Comparison of ENCODE assay signal across 11 cellular contexts in genomic region chr17:65515959-65516948, GRCh38. TPM values are rescaled to one million over a fixed set of nuclear protein-coding genes. Genes with fewer than 3 reads are reported as not detected.
DNase-seq lines count a peak whose midpoint lies in the region; ATAC-seq and TF ChIP-seq lines count a peak whose summit lies in the region.
"Had no signal": no experiment of that assay in that cellular context is flagged by ENCODE, and none has a peak within 500 bp of the region (broad histone marks: within the 10 kb centered on the region; RNA-seq: fewer than 3 reads in every experiment).

No MANE protein-coding gene starts in this region.

- H3K79me2 ChIP-seq in H9 (ENCODE audit: insufficient read depth, low read length): no peaks in the 10 kb centered on the region

- no peak overlapping the region for H3K27ac ChIP-seq in H9 (ENCODE audit: insufficient read length, low read depth, low read length)
- peak overlapping the region; percentile 12 to 88 (median 62) for H3K27ac ChIP-seq in sigmoid colon
- H3K27ac ChIP-seq in psoas muscle: no peak overlapping the region
- H3K27ac ChIP-seq: body of pancreas had no signal

- H3K9me3 Mint-ChIP-seq in H9: no peaks in the 10 kb centered on the region
- peaks cover 2% of the 10 kb centered on the region for H3K9me3 Mint-ChIP-seq in activated naive CD4-positive, alpha-beta T cell treated with anti-CD3 and anti-CD28 coated beads, Interleukin-2, amount 10 ng/mL, durations not matched to agents 7 days and 5 days

- no peak for TF ChIP-seq EP300 in sigmoid colon (IDR thresholded peaks at IDR 0.05)

- H4K8ac ChIP-seq in H9 (replicated peaks; ENCODE audit: insufficient read length, low read depth, low read length): no peak overlapping the region

- H3K9ac ChIP-seq in H9 (ENCODE audit: extremely low read depth, insufficient read length, low read length) (no peak overlapping the region), iPS-15b (ENCODE audit: low read depth, low read length) (no peak overlapping the region)

- no peak overlapping the region for H2BK5ac ChIP-seq in H9 (ENCODE audit: insufficient read length, low read length)

- ATAC-seq in psoas muscle: no peak
- no peak for ATAC-seq in GM18858 (IDR thresholded peaks at IDR 0.05; ENCODE audit: unreplicated experiment)
- ATAC-seq: body of pancreas had no signal

- H3K27me3 Mint-ChIP-seq in H9 (ENCODE audit: low read depth): peaks cover 6% of the 10 kb centered on the region
- peaks cover 69% of the 10 kb centered on the region for H3K27me3 Mint-ChIP-seq in activated naive CD4-positive, alpha-beta T cell treated with anti-CD3 and anti-CD28 coated beads, Interleukin-2, amount 10 ng/mL, durations not matched to agents 7 days and 5 days

- no peak overlapping the region for H3K4ac ChIP-seq in H9 (ENCODE audit: low read depth, low read length)

- peak overlapping the region; percentile 31 for H3K4me3 ChIP-seq in iPS-15b (ENCODE audit: low read depth, low read length)
- H3K4me3 ChIP-seq in sigmoid colon: no peak overlapping the region
- no peak overlapping the region for H3K4me3 ChIP-seq in psoas muscle
- H3K4me3 ChIP-seq: body of pancreas had no signal

- no peak overlapping the region for H3K23ac ChIP-seq in H9 (ENCODE audit: insufficient read length, low read depth, low read length)

- no peaks in the 10 kb centered on the region for H3K27me3 ChIP-seq in H9 (ENCODE audit: insufficient read depth, low read length)
- H3K27me3 ChIP-seq in iPS-15b (ENCODE audit: control insufficient read depth, insufficient read depth, low read length): no peaks in the 10 kb centered on the region
- no peaks in the 10 kb centered on the region for H3K27me3 ChIP-seq in sigmoid colon
- no peaks in the 10 kb centered on the region for H3K27me3 ChIP-seq in psoas muscle (ENCODE audit: insufficient read depth in 3 of 3, low read length in 2 of 3)
- H3K27me3 ChIP-seq: body of pancreas had no signal

- H3K18ac ChIP-seq in H9 (ENCODE audit: insufficient read length, low read depth, low read length): no peak overlapping the region

- H3K4me3 Mint-ChIP-seq in H9: peak overlapping the region in 1 of 2 experiments; percentile 20; a peak in 2 of 5 replicates
- no peak overlapping the region for H3K4me3 Mint-ChIP-seq in activated naive CD4-positive, alpha-beta T cell treated with anti-CD3 and anti-CD28 coated beads, Interleukin-2, amount 10 ng/mL, durations not matched to agents 7 days and 5 days

- intact Hi-C loops in sigmoid colon (cut with DNase I) (loop anchor here (5.0 kb wide), 1 partner anchor 41 kb away; no protein-coding TSS in a partner anchor), psoas muscle (cut with DNase I) (no loop called here)

- CTCF ChIA-PET in activated naive CD4-positive, alpha-beta T cell treated with anti-CD3 and anti-CD28 coated beads, Interleukin-2, amount 10 ng/mL, durations not matched to agents 7 days and 5 days (lab: Charles Lee): interaction anchor here (0.6 kb wide), 1 partner anchor 14 kb away, joined by 3 read pairs; no protein-coding TSS in a partner anchor

- no peaks in the 10 kb centered on the region for H3K79me1 ChIP-seq in H9 (ENCODE audit: insufficient read depth, low read depth, low read length, poor library complexity, severe bottlenecking)

- TF ChIP-seq CTCF in H9 (conservative IDR thresholded peaks at IDR 0.05) (no peak), sigmoid colon (IDR thresholded peaks at IDR 0.05) (no peak), psoas muscle (IDR thresholded peaks at IDR 0.05) (no peak)

- WGBS in H9 (ENCODE audit: extremely low coverage, insufficient read length, low lambda C conversion rate): no CpG with 5 or more reads among the region's 17 CpGs
- WGBS in sigmoid colon, 2 donors: 40 to 55% methylated on average over 17 of the region's 17 CpGs
- WGBS in psoas muscle, 3 donors: 62 to 74% (median 69%) methylated on average over 16 to 17 of the region's 17 CpGs

- H3K27ac Mint-ChIP-seq in H9: peak overlapping the region in 1 of 3 experiments; percentile 74; a peak in 2 of 7 replicates
- no peak overlapping the region for H3K27ac Mint-ChIP-seq in activated naive CD4-positive, alpha-beta T cell treated with anti-CD3 and anti-CD28 coated beads, Interleukin-2, amount 10 ng/mL, durations not matched to agents 7 days and 5 days

- no peak overlapping the region for H4K91ac ChIP-seq in H9 (ENCODE audit: insufficient read length, low read depth, low read length)

- peaks cover 8 to 24% of the 10 kb centered on the region in 2 experiments for H3K4me1 Mint-ChIP-seq in H9
- peaks cover 17% of the 10 kb centered on the region for H3K4me1 Mint-ChIP-seq in activated naive CD4-positive, alpha-beta T cell treated with anti-CD3 and anti-CD28 coated beads, Interleukin-2, amount 10 ng/mL, durations not matched to agents 7 days and 5 days

- H3K9me3 ChIP-seq in H9 (ENCODE audit: control insufficient read depth, low read depth, low read length) (no peaks in the 10 kb centered on the region), iPS-15b (ENCODE audit: control insufficient read depth, insufficient read depth, low read length) (no peaks in the 10 kb centered on the region), sigmoid colon (no peaks in the 10 kb centered on the region), psoas muscle (no peaks in the 10 kb centered on the region)
- H3K9me3 ChIP-seq: body of pancreas had no signal

- no peak overlapping the region for H2BK120ac ChIP-seq in H9 (ENCODE audit: low read depth, low read length, poor library complexity, severe bottlenecking)

- no peak overlapping the region for H3T11ph ChIP-seq in H9 (ENCODE audit: low read length)

- DNase-seq in H9: peak; percentile 54
- peak; percentile 95 for DNase-seq in NCI-H69 (lab: John Stamatoyannopoulos, UW)
- peak; percentile 43 for DNase-seq in sigmoid colon
- no peak for DNase-seq in activated naive CD4-positive, alpha-beta T cell treated with anti-CD3 and anti-CD28 coated beads, Interleukin-2, amount 10 ng/mL, durations not matched to agents 7 days and 5 days
- no peak for DNase-seq in psoas muscle
- DNase-seq in HPDE6-E6E7 (ENCODE audit: extremely low spot score): no peak
- DNase-seq: body of pancreas, NCI-H524 treated with DMSO at 0.1 percent for 48 hours, T-helper 1 cell had no signal

- peak overlapping the region; percentile 93 for H2AFZ ChIP-seq in H9 (ENCODE audit: low read length)

- H3K4me1 ChIP-seq in H9 (ENCODE audit: insufficient read depth, low read length) (peaks cover 2% of the 10 kb centered on the region; the same call in 1 of the 2 replicates), iPS-15b (ENCODE audit: control insufficient read depth, insufficient read depth, low read length) (peaks cover 6% of the 10 kb centered on the region), sigmoid colon (peaks cover 0 to 28% (median 27%) of the 10 kb centered on the region in 4 donors), psoas muscle (no peaks in the 10 kb centered on the region)

- no peak overlapping the region; the same call in 1 of the 2 replicates for H3K14ac ChIP-seq in H9 (ENCODE audit: insufficient read depth, low read length)

- no peak overlapping the region for H3K56ac ChIP-seq in H9 (ENCODE audit: insufficient read length, low read depth, low read length)

- H3K36me3 ChIP-seq in iPS-15b (ENCODE audit: control insufficient read depth, insufficient read depth, low read length): no peaks in the 10 kb centered on the region
- H3K36me3 ChIP-seq in sigmoid colon: no peaks in the 10 kb centered on the region
- H3K36me3 ChIP-seq in psoas muscle (ENCODE audit: insufficient read depth in 1 of 2, low read depth in 1 of 2): no peaks in the 10 kb centered on the region

- no peaks in the 10 kb centered on the region; a peak in 1 of 7 replicates for H3K36me3 Mint-ChIP-seq in H9 (ENCODE audit: insufficient read depth in 1 of 3, low read depth in 3 of 3)
- H3K36me3 Mint-ChIP-seq in activated naive CD4-positive, alpha-beta T cell treated with anti-CD3 and anti-CD28 coated beads, Interleukin-2, amount 10 ng/mL, durations not matched to agents 7 days and 5 days: no peaks in the 10 kb centered on the region

- no peaks in the 10 kb centered on the region for H4K20me1 ChIP-seq in H9 (ENCODE audit: control insufficient read depth, insufficient read depth, insufficient read length)

- peak overlapping the region; percentile 44 for H3K4me2 ChIP-seq in H9 (ENCODE audit: insufficient read depth, insufficient read length, low read length)

- no peak overlapping the region for H4K5ac ChIP-seq in H9 (ENCODE audit: insufficient read length, low read depth, low read length)

- no peak overlapping the region for H2BK20ac ChIP-seq in H9 (ENCODE audit: low read depth, low read length, poor library complexity, severe bottlenecking)

- peak overlapping the region; percentile 7 for H2BK12ac ChIP-seq in H9 (ENCODE audit: insufficient read length, low read depth, low read length)

- H2AK5ac ChIP-seq in H9 (ENCODE audit: insufficient read length, low read length): no peak overlapping the region

- TF ChIP-seq POLR2A in sigmoid colon (IDR thresholded peaks at IDR 0.05): no peak

- no peak overlapping the region for H2BK15ac ChIP-seq in H9 (ENCODE audit: low read depth, low read length)

- H3K23me2 ChIP-seq in H9 (ENCODE audit: insufficient read length, low read depth, low read length, poor library complexity, severe bottlenecking): no peaks in the 10 kb centered on the region

RNA-seq across cellular contexts. Expression of gene AXIN2, which starts 45.2 kb away (rescaled TPM):
- total RNA-seq in H9 (2021) (35.0 and 35.6 TPM in 2 replicates), sigmoid colon (10 to 100 TPM in 2 of 4 donors, 1 to 10 TPM in 2; 9.1 to 16.1 (median 12.5) TPM), psoas muscle (10 to 100 TPM in 2 of 4 donors, 1 to 10 TPM in 2; 6.0 to 19.1 (median 10.0) TPM)
- polyA plus RNA-seq in sigmoid colon (10 to 100 TPM in 1 of 3 donors, 1 to 10 TPM in 2; 6.0 to 11.8 (median 9.0) TPM), psoas muscle (10 to 100 TPM in 1 of 3 donors, 1 to 10 TPM in 1, under 1 TPM in 1; 0.72 to 10.8 (median 8.0) TPM)

Comparison
In these comparisons a context has a peak if more than half of its experiments do, and no peak if none do; other contexts are left out.
1. DNase-seq: peak in H9 (single experiment), NCI-H69 (single experiment) and sigmoid colon (single experiment); none in activated naive CD4-positive, alpha-beta T cell treated with anti-CD3 and anti-CD28 coated beads, Interleukin-2, amount 10 ng/mL, durations not matched to agents 7 days and 5 days (single experiment), psoas muscle (0 of 2) and HPDE6-E6E7 (single experiment).
2. H3K27ac ChIP-seq: peak in sigmoid colon (4 of 4); none in H9 (single experiment) and psoas muscle (single experiment).